9 cellular contexts compared by ENCODE assay signal in genomic region chr17:41521574-41522261, GRCh38. TPM values are rescaled to one million over a fixed set of nuclear protein-coding genes. Genes with fewer than 3 reads are reported as not detected.
DNase-seq lines count a peak whose midpoint lies in the region; ATAC-seq lines count a peak whose summit lies in the region.
"Had no signal": no experiment of that assay in that cellular context is flagged by ENCODE, and none has a peak within 500 bp of the region (broad histone marks: within the 10 kb centered on the region; RNA-seq: fewer than 3 reads in every experiment).

No MANE protein-coding gene starts in this region.

- peaks cover 40% of the 10 kb centered on the region for H3K36me3 ChIP-seq in mesodermal cell (ENCODE audit: control insufficient read depth, insufficient read depth, low read length)
- H3K36me3 ChIP-seq: heart right ventricle had no signal

- no peak overlapping the region for H3K4me3 ChIP-seq in mesodermal cell (ENCODE audit: extremely low read depth, insufficient read depth, low read length, poor library complexity, severe bottlenecking)
- H3K4me3 ChIP-seq: heart right ventricle had no signal

- H3K4me3 Mint-ChIP-seq in effector memory CD8-positive, alpha-beta T cell, result no peak overlapping the region
- H3K4me3 Mint-ChIP-seq in activated T-cell treated with anti-CD3 and anti-CD28 coated beads, Interleukin-2, amount 50 U/mL, for 24 hours, result no peak overlapping the region

- H3K9me3 ChIP-seq in mesodermal cell (ENCODE audit: control insufficient read depth, low read length), result no peaks in the 10 kb centered on the region
- H3K9me3 ChIP-seq: heart right ventricle had no signal

- ATAC-seq in effector memory CD8-positive, alpha-beta T cell (replicated peaks), result no peak
- no peak for ATAC-seq in GM21619 (IDR thresholded peaks at IDR 0.05; ENCODE audit: unreplicated experiment)

- H3K27ac Mint-ChIP-seq in effector memory CD8-positive, alpha-beta T cell, result peak overlapping the region in 1 of 2 donors; percentile 12
- no peak overlapping the region for H3K27ac Mint-ChIP-seq in activated T-cell treated with anti-CD3 and anti-CD28 coated beads, Interleukin-2, amount 50 U/mL, for 24 hours

- H3K27me3 Mint-ChIP-seq in effector memory CD8-positive, alpha-beta T cell, result peaks cover 31 to 84% of the 10 kb centered on the region in 2 donors
- peaks cover 12% of the 10 kb centered on the region for H3K27me3 Mint-ChIP-seq in activated T-cell treated with anti-CD3 and anti-CD28 coated beads, Interleukin-2, amount 50 U/mL, for 24 hours

- DNase-seq in AG20443 (ENCODE audit: low spot score) (peak; percentile 70), LoVo (ENCODE audit: low spot score) (peak; percentile 94), dedifferentiated amniotic fluid mesenchymal stem cell (ENCODE audit: extremely low spot score) (peak; percentile 55)
- DNase-seq in effector memory CD8-positive, alpha-beta T cell, result no peak
- DNase-seq in stimulated activated CD8-positive, alpha-beta memory T cell treated with anti-CD3 and anti-CD28 coated beads, Interleukin-4, amount 100 ng/mL, for 48 hours, result no peak
- DNase-seq in activated T-cell treated with anti-CD3 and anti-CD28 coated beads, Interleukin-2, amount 50 U/mL, for 24 hours, result no peak
- DNase-seq: heart right ventricle had no signal

- no peaks in the 10 kb centered on the region for H3K9me3 Mint-ChIP-seq in effector memory CD8-positive, alpha-beta T cell
- H3K9me3 Mint-ChIP-seq in activated T-cell treated with anti-CD3 and anti-CD28 coated beads, Interleukin-2, amount 50 U/mL, for 24 hours, result no peaks in the 10 kb centered on the region

- H3K4me1 ChIP-seq in mesodermal cell (ENCODE audit: control insufficient read depth, insufficient read depth, low read length, poor library complexity, severe bottlenecking), result peaks cover 51% of the 10 kb centered on the region

- no peaks in the 10 kb centered on the region for H3K4me1 Mint-ChIP-seq in effector memory CD8-positive, alpha-beta T cell (ENCODE audit: low read depth in 2 of 2)
- H3K4me1 Mint-ChIP-seq in activated T-cell treated with anti-CD3 and anti-CD28 coated beads, Interleukin-2, amount 50 U/mL, for 24 hours (ENCODE audit: low read depth), result no peaks in the 10 kb centered on the region

- H3K36me3 Mint-ChIP-seq in effector memory CD8-positive, alpha-beta T cell (ENCODE audit: insufficient read depth), result no peaks in the 10 kb centered on the region
- H3K36me3 Mint-ChIP-seq in activated T-cell treated with anti-CD3 and anti-CD28 coated beads, Interleukin-2, amount 50 U/mL, for 24 hours (ENCODE audit: low read depth), result no peaks in the 10 kb centered on the region

- 36 to 53% methylated on average over 3 to 6 of the region's 6 CpGs for WGBS in mesodermal cell (ENCODE audit: insufficient coverage in 2 of 2), 2 experiments

- peak overlapping the region; percentile 80 for H3K27ac ChIP-seq in mesodermal cell (ENCODE audit: low read depth, low read length, severe bottlenecking)
- H3K27ac ChIP-seq: heart right ventricle had no signal

RNA-seq across cellular contexts. Expression of gene KRT15, which starts 3.0 kb away (rescaled TPM):
- 0.22 TPM for polyA plus RNA-seq in mesodermal cell (2013, experiment 1 of 2)
- polyA plus RNA-seq in mesodermal cell (2013, experiment 2 of 2), result 0.40 TPM

RNA-seq across cellular contexts. Expression of gene KRT19, which starts 6.4 kb away (rescaled TPM):
- 638 TPM for polyA plus RNA-seq in mesodermal cell (2013, experiment 1 of 2)
- polyA plus RNA-seq in mesodermal cell (2013, experiment 2 of 2), result 743 TPM

RNA-seq across cellular contexts. Expression of gene KRT13, which starts 16.3 kb away (rescaled TPM):
- not detected for polyA plus RNA-seq in mesodermal cell (2013, experiment 1 of 2)
- polyA plus RNA-seq in mesodermal cell (2013, experiment 2 of 2), result not detected

RNA-seq across cellular contexts. Expression of gene KRT36, which starts 32.0 kb away (rescaled TPM):
- not detected for polyA plus RNA-seq in mesodermal cell (2013, experiment 1 of 2)
- polyA plus RNA-seq in mesodermal cell (2013, experiment 2 of 2), result not detected
- polyA plus RNA-seq: heart right ventricle had no signal

RNA-seq across cellular contexts. Expression of gene KRT35, which starts 40.8 kb away (rescaled TPM):
- not detected for polyA plus RNA-seq in mesodermal cell (2013, experiment 1 of 2)
- not detected for polyA plus RNA-seq in mesodermal cell (2013, experiment 2 of 2)
- polyA plus RNA-seq: heart right ventricle had no signal

Comparison
In these comparisons a context has a peak if more than half of its experiments do, and no peak if none do; other contexts are left out.
1. DNase-seq: peak in AG20443 (single experiment), LoVo (single experiment) and dedifferentiated amniotic fluid mesenchymal stem cell (single experiment); none in effector memory CD8-positive, alpha-beta T cell (0 of 3), stimulated activated CD8-positive, alpha-beta memory T cell treated with anti-CD3 and anti-CD28 coated beads, Interleukin-4, amount 100 ng/mL, for 48 hours (single experiment) and activated T-cell treated with anti-CD3 and anti-CD28 coated beads, Interleukin-2, amount 50 U/mL, for 24 hours (single experiment).